Comparison of ENCODE assay signal across 14 cellular contexts in genomic region chr3:104673981-104674380, GRCh38.
"Had no signal": no experiment of that assay in that cellular context is flagged by ENCODE, and none has a peak within 500 bp of the region (broad histone marks: within the 10 kb centered on the region; RNA-seq: fewer than 3 reads in every experiment).

No MANE protein-coding gene starts in this region.

- H3K9me3 ChIP-seq: ovary, thyroid gland, uterus had no signal

- DNase-seq: activated B cell treated with CpG ODN at 0.5 μM for 24 hours; activated CD4-positive, alpha-beta T cell treated with anti-CD3 and anti-CD28 coated beads, Interleukin-2, amount 10 ng/mL, durations not matched to agents 24 days and 14 days; activated CD8-positive, alpha-beta memory T cell treated with anti-CD3 and anti-CD28 coated beads for 24 hours; activated naive CD4-positive, alpha-beta T cell treated with anti-CD3 and anti-CD28 coated beads for 36 hours; glutamatergic neuron; left colon; midbrain; ovary; small intestine; thyroid gland; uterus had no signal

- H3K4me2 ChIP-seq: neural progenitor cell had no signal

- ATAC-seq: activated T-helper 17 cell treated with anti-CD3 and anti-CD28 coated beads, Interleukin-2, amount 50 U/mL, for 72 hours; left colon had no signal

- H3K4me3 ChIP-seq: lung, neural progenitor cell, ovary, thyroid gland, uterus had no signal

- H2AFZ ChIP-seq: neural progenitor cell had no signal

- H3K4me1 ChIP-seq: neural progenitor cell, thyroid gland, uterus had no signal

- H3K9ac ChIP-seq: neural progenitor cell had no signal

- H3K27me3 ChIP-seq: neural progenitor cell, ovary, thyroid gland, uterus had no signal

- FAIRE-seq: small intestine had no signal

- H3K36me3 ChIP-seq: neural progenitor cell, ovary, thyroid gland, uterus had no signal

- H3K27ac ChIP-seq: neural progenitor cell, ovary, thyroid gland, uterus had no signal
